In the genomic region with DNA sequence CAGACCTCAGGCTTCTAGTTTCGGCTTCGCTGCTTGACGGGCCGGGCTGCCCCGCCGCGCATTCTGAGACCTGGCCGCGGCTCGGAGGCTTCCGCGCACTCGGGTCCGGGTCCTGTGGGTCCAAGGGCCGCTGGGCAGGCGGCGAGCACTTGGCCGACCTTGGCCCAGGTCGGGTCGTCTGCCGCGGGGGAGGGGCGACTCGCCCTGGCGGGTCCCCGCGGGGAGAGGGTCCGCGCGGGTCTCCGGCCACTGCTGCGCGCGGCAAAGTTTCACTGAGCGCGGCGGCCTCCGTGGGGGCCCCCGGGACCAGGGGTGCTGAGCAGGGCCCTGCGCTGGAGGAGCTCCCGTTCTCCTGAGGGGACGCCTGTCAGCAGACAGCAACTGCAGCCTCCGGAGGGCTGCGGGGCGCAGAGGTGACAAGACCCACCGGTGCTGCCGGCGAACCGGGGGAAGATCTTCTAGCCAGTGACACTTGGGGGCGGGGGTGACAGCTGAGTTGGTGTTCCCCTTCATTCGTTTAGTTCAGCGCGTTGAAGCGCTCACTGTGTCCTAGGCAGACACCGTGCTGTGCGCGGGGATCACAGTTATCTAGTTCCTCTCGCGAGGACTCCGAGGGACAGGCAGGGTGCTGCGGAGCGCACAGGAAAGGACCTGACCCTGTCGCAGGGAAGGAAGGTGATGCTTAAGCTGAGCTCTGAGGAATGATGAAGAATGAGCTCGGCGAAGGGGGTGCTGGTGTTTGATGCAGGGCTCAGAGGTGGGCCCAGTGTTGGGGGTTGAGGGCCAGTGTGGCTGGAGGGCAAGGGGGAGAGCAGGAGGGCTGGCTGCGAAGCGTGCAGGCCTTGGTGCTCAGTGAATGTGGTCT, we compare ENCODE assay signal across 8 cellular contexts. TPM values are rescaled to one million over a fixed set of nuclear protein-coding genes. Genes with fewer than 3 reads are reported as not detected.
DNase-seq lines count a peak whose midpoint lies in the region; ATAC-seq, FAIRE-seq and TF ChIP-seq lines count a peak whose summit lies in the region.

No MANE protein-coding gene starts in this region.

- intact Hi-C loops in CD4-positive, alpha-beta memory T cell (cut with micrococcal nuclease) = loop anchor here (1.0 to 2.0 kb wide), 4 partner anchors 39 to 390 kb away; partner anchors contain the start of genes AUNIP, MACO1, PAFAH2 and PAQR7
- intact Hi-C loops in pancreas (cut with DNase I) = no loop called here
- intact Hi-C loops in aorta (cut with DNase I) = loop anchor here (5.0 kb wide), 1 partner anchor 177 kb away; the partner anchor contains the start of gene PAFAH2 (in 2 of the 2)

- H3K27me3 Mint-ChIP-seq in CD4-positive, alpha-beta memory T cell = no peaks in the 10 kb centered on the region

- peak; percentile 55 for ATAC-seq in HG03354 (IDR thresholded peaks at IDR 0.05; ENCODE audit: poor library complexity, severe bottlenecking, unreplicated experiment)
- ATAC-seq in pancreas = peak; percentile 32 to 65 (median 50)
- peak; percentile 49 for ATAC-seq in aorta (ENCODE audit: low FRiP score)

- no peaks in the 10 kb centered on the region for H3K9me3 ChIP-seq in CD4-positive, alpha-beta memory T cell (ENCODE audit: control insufficient read depth in 1 of 2, low read length in 2 of 2)
- no peaks in the 10 kb centered on the region for H3K9me3 ChIP-seq in pancreas
- H3K9me3 ChIP-seq in aorta (ENCODE audit: control insufficient read depth, low read length) = no peaks in the 10 kb centered on the region

- H3K36me3 ChIP-seq in CD4-positive, alpha-beta memory T cell (ENCODE audit: insufficient read depth, low read length) = no peaks in the 10 kb centered on the region
- H3K36me3 ChIP-seq in pancreas (peaks cover 0 to 2% (median 0%) of the 10 kb centered on the region in 3 donors), aorta (ENCODE audit: control insufficient read depth in 1 of 2, insufficient read depth in 2 of 2, low read length in 1 of 2) (no peaks in the 10 kb centered on the region)

- TF ChIP-seq CTCF in fibroblast of villous mesenchyme (IDR thresholded peaks at IDR 0.05; ENCODE audit: insufficient read depth, low read depth, low read length) = no peak
- no peak for TF ChIP-seq CTCF in pancreas (IDR thresholded peaks at IDR 0.05)

- H3K27ac Mint-ChIP-seq in CD4-positive, alpha-beta memory T cell = peak overlapping the region; percentile 91 to 99 (median 98)

- 1% methylated on average over 66 to 67 of the region's 67 CpGs for WGBS in pancreas, 2 donors
- 1% methylated on average over 64 to 67 of the region's 67 CpGs for WGBS in aorta, 2 donors

- peak; percentile 72 to 84 (median 77) for DNase-seq in CD4-positive, alpha-beta memory T cell
- peak; percentile 81 for DNase-seq in GM19239 (ENCODE audit: insufficient read length, low spot score)
- peak; percentile 54 for DNase-seq in RCC 7860 (ENCODE audit: low spot score)
- peak; percentile 46 for DNase-seq in activated T-helper 9 cell treated with anti-CD3 and anti-CD28 coated beads, Interleukin-2, amount 50 U/mL, for 16 hours (ENCODE audit: low read depth)
- peak; percentile 74 for DNase-seq in fibroblast of villous mesenchyme (ENCODE audit: low read depth)
- DNase-seq in pancreas = peak in 3 of 6 donors; percentile 53 to 84 (median 59)
- peak in 1 of 2 donors; percentile 75 for DNase-seq in aorta

- peak overlapping the region; percentile 60 to 94 for H3K4me3 ChIP-seq in CD4-positive, alpha-beta memory T cell (ENCODE audit: low read length in 2 of 2)
- peak overlapping the region; percentile 74 for H3K4me3 ChIP-seq in fibroblast of villous mesenchyme (ENCODE audit: low read depth, low read length)
- peak overlapping the region; percentile 74 to 97 (median 86) for H3K4me3 ChIP-seq in pancreas
- peak overlapping the region; percentile 77 to 88 for H3K4me3 ChIP-seq in aorta (ENCODE audit: low read length in 2 of 2)

- POLR2A ChIA-PET in CD4-positive, alpha-beta memory T cell (lab: Charles Lee; ENCODE audit: partially characterized antibody) = interaction anchor here (0.6 to 4.9 kb wide), 39 partner anchors 9 to 612 kb away, joined by 3 to 36 read pairs (median 5); partner anchors contain the start of genes AUNIP, DHDDS, LDLRAP1 and MACO1

- H3K27me3 ChIP-seq in CD4-positive, alpha-beta memory T cell (ENCODE audit: insufficient read depth, low read length) = no peaks in the 10 kb centered on the region
- H3K27me3 ChIP-seq in pancreas = no peaks in the 10 kb centered on the region
- H3K27me3 ChIP-seq in aorta (ENCODE audit: control insufficient read depth in 1 of 2, insufficient read depth in 2 of 2, low read length in 1 of 2) = no peaks in the 10 kb centered on the region

- H3K4me3 Mint-ChIP-seq in CD4-positive, alpha-beta memory T cell = peak overlapping the region; percentile 93 to 99 (median 96)

- FAIRE-seq in GM19239 (lab: Jason Lieb, UNC) = peak; percentile 97
- FAIRE-seq in RCC 7860 (lab: Jason Lieb, UNC) = no peak
- no peak for FAIRE-seq in pancreas (lab: Jason Lieb, UNC)

- H3K27ac ChIP-seq in CD4-positive, alpha-beta memory T cell (ENCODE audit: low read depth, low read length) = peak overlapping the region; percentile 88
- H3K27ac ChIP-seq in pancreas = peak overlapping the region; percentile 91 to 95 (median 92)
- peak overlapping the region in 1 of 2 donors; percentile 58 for H3K27ac ChIP-seq in aorta (ENCODE audit: low read depth in 1 of 2, low read length in 2 of 2)

- H3K36me3 Mint-ChIP-seq in CD4-positive, alpha-beta memory T cell = peaks cover 4 to 16% of the 10 kb centered on the region in 2 donors

- peaks cover 31% of the 10 kb centered on the region for H3K4me1 ChIP-seq in CD4-positive, alpha-beta memory T cell (ENCODE audit: insufficient read depth, low read length)
- H3K4me1 ChIP-seq in pancreas (peaks cover 16 to 19% (median 18%) of the 10 kb centered on the region in 3 donors), aorta (ENCODE audit: control insufficient read depth in 1 of 2, insufficient read depth in 2 of 2, low read length in 2 of 2) (no peaks in the 10 kb centered on the region)

- H3K9me3 Mint-ChIP-seq in CD4-positive, alpha-beta memory T cell = peaks cover 0 to 2% (median 0%) of the 10 kb centered on the region in 8 donors

- H3K4me1 Mint-ChIP-seq in CD4-positive, alpha-beta memory T cell = peaks cover 26 to 41% (median 35%) of the 10 kb centered on the region in 4 donors

- CTCF ChIA-PET in CD4-positive, alpha-beta memory T cell (lab: Charles Lee; ENCODE audit: partially characterized antibody) = interaction anchor here (0.5 to 3.0 kb wide), 6 partner anchors 11 to 75 kb away, joined by 3 to 11 read pairs (median 4); partner anchors contain the start of gene PAQR7

RNA-seq across cellular contexts. Expression of gene MTFR1L, which starts 0.7 kb away (rescaled TPM):
- 10 to 100 TPM; 53.3 to 57.2 TPM for total RNA-seq in CD4-positive, alpha-beta memory T cell
- 10 to 100 TPM; 27.5 to 58.4 TPM for polyA plus RNA-seq in CD4-positive, alpha-beta memory T cell
- 46.6 and 47.4 TPM in 2 replicates for total RNA-seq in fibroblast of villous mesenchyme
- total RNA-seq in pancreas = 10 to 100 TPM; 24.0 to 36.0 (median 26.3) TPM
- polyA plus RNA-seq in pancreas = 10 to 100 TPM; 38.9 to 59.6 TPM
- total RNA-seq in aorta = 10 to 100 TPM; 54.0 to 59.6 TPM
- 10 to 100 TPM; 52.2 to 72.3 TPM for polyA plus RNA-seq in aorta

RNA-seq across cellular contexts. Expression of gene SELENON, which starts 20.5 kb away (rescaled TPM):
- total RNA-seq in CD4-positive, alpha-beta memory T cell = 10 to 100 TPM; 24.8 to 26.2 TPM
- polyA plus RNA-seq in CD4-positive, alpha-beta memory T cell = 1 to 10 TPM in 1 of 2 donors, under 1 TPM in 1; 0.65 to 6.5 TPM
- 23.7 and 24.5 TPM in 2 replicates for total RNA-seq in fibroblast of villous mesenchyme
- 10 to 100 TPM; 27.8 to 48.3 (median 39.5) TPM for total RNA-seq in pancreas
- 10 to 100 TPM; 29.8 to 39.3 TPM for polyA plus RNA-seq in pancreas
- 10 to 100 TPM; 68.0 to 79.4 TPM for total RNA-seq in aorta
- 10 to 100 TPM; 13.1 to 36.9 TPM for polyA plus RNA-seq in aorta

RNA-seq across cellular contexts. Expression of gene AUNIP, which starts 38.8 kb away (rescaled TPM):
- not detected for total RNA-seq in CD4-positive, alpha-beta memory T cell
- not detected for polyA plus RNA-seq in CD4-positive, alpha-beta memory T cell
- total RNA-seq in fibroblast of villous mesenchyme (2.9 and 3.5 TPM in 2 replicates), pancreas (under 1 TPM in 4 of 6 donors, not detected in 2; 0.19 to 0.37 (median 0.29) TPM), aorta (not detected)
- polyA plus RNA-seq in pancreas (not detected), aorta (not detected)

RNA-seq across cellular contexts. Expression of gene PAQR7, which starts 55.0 kb away (rescaled TPM):
- total RNA-seq in CD4-positive, alpha-beta memory T cell = 1 to 10 TPM; 2.1 to 2.6 TPM
- under 1 TPM in 1 of 2 donors, not detected in 1; 0.29 TPM for polyA plus RNA-seq in CD4-positive, alpha-beta memory T cell
- total RNA-seq in fibroblast of villous mesenchyme = 8.1 and 16.0 TPM in 2 replicates
- 10 to 100 TPM in 1 of 6 donors, 1 to 10 TPM in 5; 3.2 to 13.0 (median 4.4) TPM for total RNA-seq in pancreas
- 1 to 10 TPM; 4.4 to 5.7 TPM for polyA plus RNA-seq in pancreas
- 10 to 100 TPM in 1 of 2 donors, 1 to 10 TPM in 1; 6.4 to 11.3 TPM for total RNA-seq in aorta
- polyA plus RNA-seq in aorta = 1 to 10 TPM; 7.9 to 8.5 TPM

Comparison
In these comparisons a context has a peak if more than half of its experiments do, and no peak if none do; other contexts are left out.
1. intact Hi-C loops: an anchor here in CD4-positive, alpha-beta memory T cell (1.0 to 2.0 kb wide) and aorta (5.0 kb wide); none called in pancreas.